Comparison of ENCODE assay signal across 9 cellular contexts in genomic region chr3:195725916-195726740, GRCh38. TPM values are rescaled to one million over a fixed set of nuclear protein-coding genes. Genes with fewer than 3 reads are reported as not detected.
DNase-seq lines count a peak whose midpoint lies in the region; ATAC-seq and TF ChIP-seq lines count a peak whose summit lies in the region.
"Not testable (repeated sequence)": the region's sequence is repeated elsewhere in the genome, so short reads cannot be mapped to it uniquely, and the experiment has no call there.
"Had no signal": no experiment of that assay in that cellular context is flagged by ENCODE, and none has a peak within 500 bp of the region (broad histone marks: within the 10 kb centered on the region; RNA-seq: fewer than 3 reads in every experiment).

No MANE protein-coding gene starts in this region.

- DNase-seq in Calu3; stimulated activated naive B cell treated with anti-CD40 and anti-IgM and Interleukin-4, amounts not matched to agents 10 μg/mL and 1 μg/mL and 100 μg/mL, for 72 hours: not testable (repeated sequence)
- DNase-seq in cardiac septum (ENCODE audit: low spot score) (peak; percentile 50), lower lobe of right lung (peak; percentile 43)

- H3K27ac Mint-ChIP-seq in Calu3 (ENCODE audit: unreplicated experiment) = not testable (repeated sequence)
- peak overlapping the region; percentile 28 for H3K27ac Mint-ChIP-seq in activated T-helper 17 cell treated with anti-CD3 and anti-CD28 coated beads, Interleukin-2, amount 50 U/mL, for 72 hours
- peak overlapping the region in 3 of 5 experiments; percentile 41 to 82 (median 51) for H3K27ac Mint-ChIP-seq in brain
- H3K27ac Mint-ChIP-seq in stimulated activated naive B cell treated with anti-CD40 and anti-IgM and Interleukin-4, amounts not matched to agents 10 μg/mL and 1 μg/mL and 100 μg/mL, for 72 hours = peak overlapping the region; percentile 31

- H3K4me1 Mint-ChIP-seq in Calu3 (ENCODE audit: low read depth, unreplicated experiment); activated T-helper 17 cell treated with anti-CD3 and anti-CD28 coated beads, Interleukin-2, amount 50 U/mL, for 72 hours; stimulated activated naive B cell treated with anti-CD40 and anti-IgM and Interleukin-4, amounts not matched to agents 10 μg/mL and 1 μg/mL and 100 μg/mL, for 72 hours: not testable (repeated sequence)
- H3K4me1 Mint-ChIP-seq in brain = peaks cover 24% of the 10 kb centered on the region

- not testable (repeated sequence) for H3K9me3 Mint-ChIP-seq in Calu3 (ENCODE audit: low read depth, unreplicated experiment); activated T-helper 17 cell treated with anti-CD3 and anti-CD28 coated beads, Interleukin-2, amount 50 U/mL, for 72 hours; brain; stimulated activated naive B cell treated with anti-CD40 and anti-IgM and Interleukin-4, amounts not matched to agents 10 μg/mL and 1 μg/mL and 100 μg/mL, for 72 hours

- H3K9me3 ChIP-seq in lower lobe of right lung = not testable (repeated sequence)

- TSS peak; percentile 6 for BruUV-seq in Calu3 (replicated peaks; lab: Mats Ljungman, UMichigan)

- not testable (repeated sequence) for ATAC-seq in activated T-helper 17 cell treated with anti-CD3 and anti-CD28 coated beads, Interleukin-2, amount 50 U/mL, for 72 hours (replicated peaks); stimulated activated naive B cell treated with anti-CD40 and anti-IgM and Interleukin-4, amounts not matched to agents 10 μg/mL and 1 μg/mL and 100 μg/mL, for 72 hours (replicated peaks)
- ATAC-seq in lower lobe of right lung = peak in 1 of 2 donors; percentile 8

- H3K4me3 Mint-ChIP-seq in Calu3 (ENCODE audit: low read depth, unreplicated experiment); activated T-helper 17 cell treated with anti-CD3 and anti-CD28 coated beads, Interleukin-2, amount 50 U/mL, for 72 hours; brain; stimulated activated naive B cell treated with anti-CD40 and anti-IgM and Interleukin-4, amounts not matched to agents 10 μg/mL and 1 μg/mL and 100 μg/mL, for 72 hours: not testable (repeated sequence)

- not testable (repeated sequence) for H3K27me3 Mint-ChIP-seq in Calu3 (ENCODE audit: unreplicated experiment); activated T-helper 17 cell treated with anti-CD3 and anti-CD28 coated beads, Interleukin-2, amount 50 U/mL, for 72 hours; brain; stimulated activated naive B cell treated with anti-CD40 and anti-IgM and Interleukin-4, amounts not matched to agents 10 μg/mL and 1 μg/mL and 100 μg/mL, for 72 hours

- peaks cover 16% of the 10 kb centered on the region for H3K36me3 ChIP-seq in lower lobe of right lung

- intact Hi-C loops in Calu3 (cut with micrococcal nuclease; ENCODE audit: unreplicated experiment); cardiac septum (cut with DNase I); lower lobe of right lung (cut with DNase I): not testable (repeated sequence)

- H3K27ac ChIP-seq in lower lobe of right lung = not testable (repeated sequence)

- not testable (repeated sequence) for TF ChIP-seq CTCF in Calu3 (IDR thresholded peaks at IDR 0.05; ENCODE audit: unreplicated experiment); brain (conservative IDR thresholded peaks at IDR 0.05); lower lobe of right lung (IDR thresholded peaks at IDR 0.05)

- not testable (repeated sequence) for H3K4me1 ChIP-seq in lower lobe of right lung

- CTCF ChIA-PET in Calu3 (lab: Charles Lee) = interaction anchor here (1.1 kb wide), 1 partner anchor 106 kb away, joined by 3 read pairs; no protein-coding TSS in a partner anchor

- H3K4me3 ChIP-seq in lower lobe of right lung = not testable (repeated sequence)

- H3K27me3 ChIP-seq in lower lobe of right lung (ENCODE audit: low read depth) = not testable (repeated sequence)

- H3K36me3 Mint-ChIP-seq in Calu3 (ENCODE audit: insufficient read depth, unreplicated experiment) (peaks cover 27% of the 10 kb centered on the region), brain (peaks cover 18% of the 10 kb centered on the region)
- H3K36me3 Mint-ChIP-seq in activated T-helper 17 cell treated with anti-CD3 and anti-CD28 coated beads, Interleukin-2, amount 50 U/mL, for 72 hours (ENCODE audit: low read depth) = peaks cover 19% of the 10 kb centered on the region
- peaks cover 2 to 13% of the 10 kb centered on the region in 2 donors for H3K36me3 Mint-ChIP-seq in stimulated activated naive B cell treated with anti-CD40 and anti-IgM and Interleukin-4, amounts not matched to agents 10 μg/mL and 1 μg/mL and 100 μg/mL, for 72 hours

RNA-seq across cellular contexts. Expression of gene MUC20, which starts 5.3 kb away (rescaled TPM):
- total RNA-seq in Calu3 (2022) (83.1 and 128 TPM in 2 replicates), cardiac septum (6.5 TPM), lower lobe of right lung (14.3 TPM)
- total RNA-seq in activated T-helper 17 cell treated with anti-CD3 and anti-CD28 coated beads, Interleukin-2, amount 50 U/mL, for 72 hours = 10 to 100 TPM in 1 of 2 donors, 1 to 10 TPM in 1; 3.8 to 14.4 TPM
- polyA plus RNA-seq in brain (ENCODE audit: insufficient read depth, low read depth, low replicate concordance) = 0.17 TPM
- total RNA-seq: GM23338, HT1080 had no signal
- polyA plus RNA-seq: CD8-positive, alpha-beta memory T cell had no signal
